Comparison of ENCODE assay signal across 16 cellular contexts in genomic region chr1:117682372-117682771, GRCh38.
"Had no signal": no experiment of that assay in that cellular context is flagged by ENCODE, and none has a peak within 500 bp of the region (broad histone marks: within the 10 kb centered on the region; RNA-seq: fewer than 3 reads in every experiment).

No MANE protein-coding gene starts in this region.

- ATAC-seq: effector memory CD8-positive, alpha-beta T cell had no signal

- H3K4me3 ChIP-seq: cardiac muscle cell, ovary, SJCRH30, testis, vagina had no signal

- H3K36me3 ChIP-seq: cardiac muscle cell, ovary, SJCRH30, vagina had no signal

- H3K9me3 ChIP-seq: ovary, SJCRH30, testis, vagina had no signal

- H3K27ac ChIP-seq: cardiac muscle cell, epithelial cell of prostate, ovary, testis, vagina had no signal

- H3K27me3 ChIP-seq: cardiac muscle cell, ovary, SJCRH30, testis, vagina had no signal

- DNase-seq: activated CD4-positive, alpha-beta T cell treated with anti-CD3 and anti-CD28 coated beads, Interleukin-2, amount 50 U/mL, for 4 hours; activated gamma-delta T cell treated with Interleukin-2 at 50 U/mL for 16 hours; activated naive CD8-positive, alpha-beta T cell treated with anti-CD3 and anti-CD28 coated beads, Interleukin-2, amount 10 ng/mL, durations not matched to agents 7 days and 5 days; activated T-cell treated with anti-CD3 and anti-CD28 coated beads, Interleukin-2, amount 50 U/mL, for 1 hour; cortex of kidney; effector memory CD8-positive, alpha-beta T cell; ovary; retina; SJCRH30; stimulated activated CD4-positive, alpha-beta T cell treated with anti-CD3 and anti-CD28 coated beads, Interleukin-12 subunit alpha, Interleukin-12 subunit beta, amount 100 ng/mL, for 4 hours; stimulated activated CD4-positive, alpha-beta T cell treated with anti-CD3 and anti-CD28 coated beads, Interleukin-2, amount 100 ng/mL, for 48 hours; stimulated activated naive CD4-positive, alpha-beta T cell treated with Interleukin-2 at 50 U/mL for 16 hours; testis had no signal

- H3K4me1 ChIP-seq: vagina had no signal
